ENCODE assay signal across 24 cellular contexts in the genomic region with DNA sequence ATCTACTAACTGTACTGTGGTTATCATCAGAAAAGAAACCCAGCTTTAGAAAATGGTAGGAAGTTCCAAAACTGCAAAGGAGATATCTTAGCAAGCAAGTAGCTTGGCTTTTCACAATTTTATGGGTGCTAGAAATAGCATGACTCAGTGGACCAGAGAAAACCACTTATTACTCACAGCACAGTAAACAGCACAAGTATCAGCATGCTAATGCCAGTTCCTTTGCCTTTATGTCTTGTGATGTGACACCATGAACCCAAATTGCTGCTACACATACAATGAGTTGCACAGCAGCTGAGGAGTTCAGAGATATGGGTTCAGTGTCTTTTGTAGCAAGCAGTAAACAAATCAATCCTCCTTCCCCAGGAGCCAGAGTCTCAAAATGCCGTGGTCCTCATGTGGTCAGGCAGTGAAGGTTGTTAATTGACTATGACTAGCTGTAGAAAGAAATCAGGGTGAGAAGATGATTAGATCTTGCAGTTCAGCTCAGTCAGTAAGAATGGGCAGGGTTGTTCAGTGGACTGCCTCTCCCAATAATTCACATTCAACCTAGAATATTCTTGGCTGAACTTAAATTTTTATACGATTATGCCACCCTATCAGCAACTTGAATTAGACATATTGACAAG.
DNase-seq lines count a peak whose midpoint lies in the region; ATAC-seq and TF ChIP-seq lines count a peak whose summit lies in the region.
"Had no signal": no experiment of that assay in that cellular context is flagged by ENCODE, and none has a peak within 500 bp of the region (broad histone marks: within the 10 kb centered on the region; RNA-seq: fewer than 3 reads in every experiment).

No MANE protein-coding gene starts in this region.

- H3K27me3 ChIP-seq in breast epithelium: no peaks in the 10 kb centered on the region
- H3K27me3 ChIP-seq in right cardiac atrium (ENCODE audit: control insufficient read depth, insufficient read depth): peaks cover 3% of the 10 kb centered on the region
- H3K27me3 ChIP-seq in gastrocnemius medialis: no peaks in the 10 kb centered on the region
- no peaks in the 10 kb centered on the region for H3K27me3 ChIP-seq in A673 (replicated peaks; ENCODE audit: insufficient read depth, low read depth, low read length, poor library complexity)
- H3K27me3 ChIP-seq: right atrium auricular region had no signal

- no peaks in the 10 kb centered on the region for H3K4me1 ChIP-seq in breast epithelium
- no peaks in the 10 kb centered on the region for H3K4me1 ChIP-seq in right cardiac atrium (ENCODE audit: control insufficient read depth, insufficient read depth, low read length)
- H3K4me1 ChIP-seq in gastrocnemius medialis: no peaks in the 10 kb centered on the region
- no peaks in the 10 kb centered on the region for H3K4me1 ChIP-seq in A673 (ENCODE audit: insufficient read depth, low read length, poor library complexity, severe bottlenecking)
- H3K4me1 ChIP-seq: right atrium auricular region had no signal

- ATAC-seq in right cardiac atrium: no peak
- ATAC-seq in HG03097 (IDR thresholded peaks at IDR 0.05; ENCODE audit: low FRiP score, unreplicated experiment): no peak
- ATAC-seq in gastrocnemius medialis: no peak
- ATAC-seq: GM23338, left lobe of liver had no signal

- CTCF ChIA-PET in MCF 10A (lab: Yijun Ruan, JAX): interaction anchor here (0.6 to 1.3 kb wide), 2 partner anchors 16 to 22 kb away, joined by 3 read pairs; no protein-coding TSS in a partner anchor
- CTCF ChIA-PET in A673 (lab: Charles Lee): interaction anchor here (0.6 kb wide), 1 partner anchor 75 kb away, joined by 7 read pairs; no protein-coding TSS in a partner anchor

- H3K4me3 ChIP-seq in breast epithelium (no peak overlapping the region), fibroblast of mammary gland (ENCODE audit: control insufficient read depth, low read depth, low read length) (no peak overlapping the region), right cardiac atrium (ENCODE audit: low read length) (no peak overlapping the region), gastrocnemius medialis (no peak overlapping the region), A673 (ENCODE audit: low read depth, low read length, poor library complexity, severe bottlenecking) (no peak overlapping the region)
- H3K4me3 ChIP-seq: GM23338, right atrium auricular region had no signal

- peak overlapping the region; percentile 47 for H3K4me3 Mint-ChIP-seq in MCF 10A (ENCODE audit: unreplicated experiment)
- H3K4me3 Mint-ChIP-seq: activated B cell treated with CpG ODN at 0.5 μM for 24 hours; CD4-positive, alpha-beta memory T cell; GM23338; T-helper 2 cell treated with Interferon-gamma antibody and Interleukin-4, amounts not matched to agents 5 μg/mL and 100 μg/mL, for 36 hours had no signal

- TF ChIP-seq POLR2A in breast epithelium (IDR thresholded peaks at IDR 0.05) (no peak), gastrocnemius medialis (IDR thresholded peaks at IDR 0.05) (no peak)

- DNase-seq in MCF 10A (ENCODE audit: unreplicated experiment) (peak; percentile 85), breast epithelium (ENCODE audit: low spot score in 2 of 2) (no peak), RPMI7951 (ENCODE audit: low read depth) (peak; percentile 6), fibroblast of mammary gland (ENCODE audit: low read depth) (peak; percentile 4), right cardiac atrium (no peak), gastrocnemius medialis (no peak), A673 (ENCODE audit: low spot score) (no peak)
- DNase-seq: activated B cell treated with CpG ODN at 0.5 μM for 24 hours; activated effector memory CD4-positive, alpha-beta T cell treated with Interleukin-2 at 50 U/mL for 16 hours; amniotic stem cell; CD4-positive, alpha-beta memory T cell; cerebellar nuclear complex; DMS79 treated with DMSO at 0.1 percent for 48 hours; effector CD4-positive, alpha-beta T cell; NCI-H2081; NCI-H510A; nucleus accumbens; stimulated activated naive CD4-positive, alpha-beta T cell treated with Interleukin-2 at 50 U/mL for 16 hours; trophoblast cell had no signal

- no peaks in the 10 kb centered on the region for H3K9me3 Mint-ChIP-seq in MCF 10A (ENCODE audit: unreplicated experiment)
- H3K9me3 Mint-ChIP-seq: activated B cell treated with CpG ODN at 0.5 μM for 24 hours; GM23338; T-helper 2 cell treated with Interferon-gamma antibody and Interleukin-4, amounts not matched to agents 5 μg/mL and 100 μg/mL, for 36 hours had no signal

- H3K27me3 Mint-ChIP-seq in MCF 10A (ENCODE audit: insufficient read depth, unreplicated experiment): no peaks in the 10 kb centered on the region
- H3K27me3 Mint-ChIP-seq: activated B cell treated with CpG ODN at 0.5 μM for 24 hours had no signal

- H3K27ac ChIP-seq in breast epithelium (no peak overlapping the region), right cardiac atrium (ENCODE audit: low read length) (no peak overlapping the region), gastrocnemius medialis (no peak overlapping the region), A673 (ENCODE audit: low read depth, low read length, poor library complexity, severe bottlenecking) (no peak overlapping the region)
- H3K27ac ChIP-seq: right atrium auricular region had no signal

- intact Hi-C loops in MCF 10A (cut with micrococcal nuclease): no loop called here
- intact Hi-C loops in breast epithelium (cut with DNase I; ENCODE audit: low total_unique reads): no loop called here
- intact Hi-C loops in right cardiac atrium (cut with DNase I): no loop called here
- intact Hi-C loops in gastrocnemius medialis (cut with DNase I; ENCODE audit: low total_unique reads): no loop called here
- intact Hi-C loops in A673 (cut with micrococcal nuclease; ENCODE audit: unreplicated experiment): no loop called here

- no peaks in the 10 kb centered on the region for H3K9me3 ChIP-seq in breast epithelium
- H3K9me3 ChIP-seq in right cardiac atrium (ENCODE audit: control insufficient read depth, low read length): no peaks in the 10 kb centered on the region
- H3K9me3 ChIP-seq in gastrocnemius medialis: no peaks in the 10 kb centered on the region
- no peaks in the 10 kb centered on the region for H3K9me3 ChIP-seq in A673 (ENCODE audit: low read depth, low read length, poor library complexity, severe bottlenecking)
- H3K9me3 ChIP-seq: right atrium auricular region had no signal

- H3K36me3 Mint-ChIP-seq in MCF 10A (ENCODE audit: insufficient read depth, unreplicated experiment): no peaks in the 10 kb centered on the region
- H3K36me3 Mint-ChIP-seq: CD4-positive, alpha-beta memory T cell had no signal

- BruUV-seq in MCF 10A (replicated peaks; lab: Mats Ljungman, UMichigan) (no TSS peak), A673 (replicated peaks; lab: Mats Ljungman, UMichigan) (no TSS peak)

- 79% methylated on average over 2 of the region's 2 CpGs for WGBS in right cardiac atrium

- H3K27ac Mint-ChIP-seq in MCF 10A (ENCODE audit: low read depth, unreplicated experiment): peak overlapping the region; percentile 81
- H3K27ac Mint-ChIP-seq: activated B cell treated with CpG ODN at 0.5 μM for 24 hours; CD4-positive, alpha-beta memory T cell; GM23338; T-helper 2 cell treated with Interferon-gamma antibody and Interleukin-4, amounts not matched to agents 5 μg/mL and 100 μg/mL, for 36 hours had no signal

- in situ Hi-C loops in gastrocnemius medialis (cut with MboI; ENCODE audit: low sequenced_read_pairs in 4 of 4): no loop called here

- TF ChIP-seq CTCF in MCF 10A (IDR thresholded peaks at IDR 0.05; ENCODE audit: unreplicated experiment) (no peak), breast epithelium (IDR thresholded peaks at IDR 0.05) (no peak), fibroblast of mammary gland (conservative IDR thresholded peaks at IDR 0.05; ENCODE audit: control insufficient read depth, insufficient read depth, low read depth, low read length) (no peak), gastrocnemius medialis (IDR thresholded peaks at IDR 0.05 in 4 of 5, conservative IDR thresholded peaks at IDR 0.05 in 1 of 5) (no peak), A673 (conservative IDR thresholded peaks at IDR 0.05; ENCODE audit: low read depth, low read length) (no peak)

- H3K36me3 ChIP-seq in breast epithelium: no peaks in the 10 kb centered on the region
- no peaks in the 10 kb centered on the region for H3K36me3 ChIP-seq in gastrocnemius medialis
- no peaks in the 10 kb centered on the region for H3K36me3 ChIP-seq in A673 (ENCODE audit: insufficient read depth, low read length, poor library complexity, severe bottlenecking)
- H3K36me3 ChIP-seq: right atrium auricular region had no signal

- POLR2A ChIA-PET in MCF 10A (lab: Yijun Ruan, JAX) (interaction anchor here (0.6 to 1.7 kb wide), 6 partner anchors 8 to 398 kb away, joined by 3 to 7 read pairs (median 4); a partner anchor contains a TSS), A673 (lab: Charles Lee; ENCODE audit: low non-redundant PET) (no interaction called here)

- H3K4me1 Mint-ChIP-seq in MCF 10A (ENCODE audit: insufficient read depth, unreplicated experiment): peaks cover 23% of the 10 kb centered on the region
- H3K4me1 Mint-ChIP-seq: activated B cell treated with CpG ODN at 0.5 μM for 24 hours; CD4-positive, alpha-beta memory T cell; GM23338 had no signal

Comparison
In these comparisons a context has a peak if more than half of its experiments do, and no peak if none do; other contexts are left out.
1. DNase-seq: peak in MCF 10A (single experiment), RPMI7951 (single experiment) and fibroblast of mammary gland (single experiment); none in breast epithelium (0 of 2), right cardiac atrium (0 of 3), gastrocnemius medialis (0 of 2) and A673 (single experiment).